ENCODE assay signal across 21 cellular contexts in genomic region chr4:115159141-115159540, GRCh38. TPM values are rescaled to one million over a fixed set of nuclear protein-coding genes. Genes with fewer than 3 reads are reported as not detected.
DNase-seq lines count a peak whose midpoint lies in the region; ATAC-seq and FAIRE-seq lines count a peak whose summit lies in the region.
"Had no signal": no experiment of that assay in that cellular context is flagged by ENCODE, and none has a peak within 500 bp of the region (broad histone marks: within the 10 kb centered on the region; RNA-seq: fewer than 3 reads in every experiment).

No MANE protein-coding gene starts in this region.

- FAIRE-seq in endometrium (lab: Jason Lieb, UNC): peak; percentile 87
- FAIRE-seq: GM12878, GM18507 had no signal

- no peak overlapping the region for H2BK120ac ChIP-seq in mesenchymal stem cell (ENCODE audit: low read depth, low read length)

- 41% methylated on average over 1 of the region's 1 CpG for WGBS in mesenchymal stem cell

- no peaks in the 10 kb centered on the region for H3K36me3 ChIP-seq in mesenchymal stem cell (ENCODE audit: control insufficient read depth in 1 of 2, insufficient read depth in 2 of 2, low read depth in 1 of 2, low read length in 2 of 2)
- H3K36me3 ChIP-seq: BLaER1 treated with 17β-estradiol and CSF1 and Interleukin-3, amounts not matched to agents 10 nM and 100 nM; HAP-1; Peyer's patch had no signal

- H3K4ac ChIP-seq in mesenchymal stem cell (ENCODE audit: low read depth in 1 of 2, low read length in 2 of 2): no peak overlapping the region

- no peaks in the 10 kb centered on the region for H3K27me3 ChIP-seq in mesenchymal stem cell (ENCODE audit: control insufficient read depth in 1 of 2, insufficient read depth in 1 of 2, low read length in 2 of 2)
- H3K27me3 ChIP-seq: BLaER1 treated with 17β-estradiol and CSF1 and Interleukin-3, amounts not matched to agents 10 nM and 100 nM; Peyer's patch had no signal

- no peak overlapping the region for H3K4me2 ChIP-seq in mesenchymal stem cell (ENCODE audit: low read length, poor library complexity, severe bottlenecking)
- H3K4me2 ChIP-seq: BLaER1 treated with 17β-estradiol and CSF1 and Interleukin-3, amounts not matched to agents 10 nM and 100 nM; KMS-11 had no signal

- in situ Hi-C loops in KBM-7 (cut with MboI; ENCODE audit: low pct_unique_long_range_greater_than_20kb, low sequenced_read_pairs): no loop called here

- no peak overlapping the region for H4K91ac ChIP-seq in mesenchymal stem cell (ENCODE audit: low read length)

- peak overlapping the region; percentile 49 for H3K9ac ChIP-seq in mesenchymal stem cell (ENCODE audit: low read length)
- H3K9ac ChIP-seq: BLaER1 treated with 17β-estradiol and CSF1 and Interleukin-3, amounts not matched to agents 10 nM and 100 nM; KMS-11 had no signal

- no peak overlapping the region for H2AFZ ChIP-seq in mesenchymal stem cell (ENCODE audit: low read depth, low read length)

- no peak overlapping the region for H2AK5ac ChIP-seq in mesenchymal stem cell (ENCODE audit: low read length, severe bottlenecking)

- H3K79me1 ChIP-seq in mesenchymal stem cell (replicated peaks; ENCODE audit: low read length, poor library complexity, severe bottlenecking): no peaks in the 10 kb centered on the region

- ATAC-seq in HG03159 (IDR thresholded peaks at IDR 0.05; ENCODE audit: unreplicated experiment): no peak
- ATAC-seq: GM12878 had no signal

- DNase-seq in EH (ENCODE audit: low read depth) (peak; percentile 59), M059J (ENCODE audit: low read depth) (peak; percentile 6), mesenchymal stem cell (no peak), SK-N-DZ (ENCODE audit: low spot score) (no peak), middle frontal gyrus (ENCODE audit: extremely low spot score, low spot score) (no peak), KBM-7 (no peak)
- DNase-seq: ACHN, DMS 273 treated with DMSO at 0.1 percent for 48 hours, EL, MM.1S, NCI-H1105 treated with DMSO at 0.1 percent for 48 hours, NCI-H187 treated with DMSO at 0.1 percent for 48 hours, NCI-H774, Peyer's patch had no signal

- H3K14ac ChIP-seq in mesenchymal stem cell (ENCODE audit: low read length in 2 of 2): no peak overlapping the region

- no peak overlapping the region for H2BK15ac ChIP-seq in mesenchymal stem cell (ENCODE audit: low read depth, poor library complexity, severe bottlenecking)

- no peaks in the 10 kb centered on the region for H3K4me1 ChIP-seq in mesenchymal stem cell (ENCODE audit: control insufficient read depth, insufficient read depth, low read depth, low read length)
- H3K4me1 ChIP-seq: HAP-1, Peyer's patch had no signal

- no peaks in the 10 kb centered on the region for H3K9me3 ChIP-seq in mesenchymal stem cell (ENCODE audit: control insufficient read depth, low read length)
- H3K9me3 ChIP-seq: BLaER1 treated with 17β-estradiol and CSF1 and Interleukin-3, amounts not matched to agents 10 nM and 100 nM; HAP-1; Peyer's patch had no signal

- no peak overlapping the region for H2BK5ac ChIP-seq in mesenchymal stem cell (ENCODE audit: low read depth, low read length, poor library complexity, severe bottlenecking)

- no peak overlapping the region for H4K8ac ChIP-seq in mesenchymal stem cell (ENCODE audit: low read length)

- H3K27ac ChIP-seq in mesenchymal stem cell (ENCODE audit: low read length, poor library complexity, severe bottlenecking): no peak overlapping the region
- H3K27ac ChIP-seq: BLaER1 treated with 17β-estradiol and CSF1 and Interleukin-3, amounts not matched to agents 10 nM and 100 nM; KMS-11; Peyer's patch had no signal

- no peak overlapping the region for H3K23ac ChIP-seq in mesenchymal stem cell (ENCODE audit: low read length in 2 of 2)

- no peak overlapping the region for H3K4me3 ChIP-seq in mesenchymal stem cell (ENCODE audit: insufficient read depth in 1 of 2, low read depth in 1 of 2, low read length in 2 of 2)
- H3K4me3 ChIP-seq: BLaER1 treated with 17β-estradiol and CSF1 and Interleukin-3, amounts not matched to agents 10 nM and 100 nM; GM12878; HAP-1; Peyer's patch had no signal

- H3K18ac ChIP-seq in mesenchymal stem cell (ENCODE audit: low read depth in 1 of 2, low read length in 2 of 2): no peak overlapping the region

- H2BK12ac ChIP-seq in mesenchymal stem cell (ENCODE audit: low read length in 2 of 2): no peak overlapping the region

RNA-seq across cellular contexts. Expression of gene NDST4, which starts 45.7 kb away (rescaled TPM):
- 0.12 TPM in 1 of 2 replicates, not detected in the other for total RNA-seq in M059J (2014; rRNA removed; shearing (Covaris generic))
- polyA plus RNA-seq in mesenchymal stem cell (2013, experiment 1 of 2): not detected
- not detected for polyA plus RNA-seq in mesenchymal stem cell (2013, experiment 2 of 2)
- not detected in 2 replicates for polyA plus RNA-seq in SK-N-DZ (2014; cell fraction: cytosol; rRNA removed)
- polyA plus RNA-seq in SK-N-DZ (2014; cell fraction: nucleus; rRNA removed): not detected in 2 replicates
- total RNA-seq: Peyer's patch had no signal

Comparison
In these comparisons a context has a peak if more than half of its experiments do, and no peak if none do; other contexts are left out.
1. DNase-seq: peak in EH (single experiment) and M059J (single experiment); none in mesenchymal stem cell (single experiment), SK-N-DZ (single experiment), middle frontal gyrus (single experiment) and KBM-7 (single experiment).